Comparison of ENCODE assay signal across 12 cellular contexts in the genomic region with DNA sequence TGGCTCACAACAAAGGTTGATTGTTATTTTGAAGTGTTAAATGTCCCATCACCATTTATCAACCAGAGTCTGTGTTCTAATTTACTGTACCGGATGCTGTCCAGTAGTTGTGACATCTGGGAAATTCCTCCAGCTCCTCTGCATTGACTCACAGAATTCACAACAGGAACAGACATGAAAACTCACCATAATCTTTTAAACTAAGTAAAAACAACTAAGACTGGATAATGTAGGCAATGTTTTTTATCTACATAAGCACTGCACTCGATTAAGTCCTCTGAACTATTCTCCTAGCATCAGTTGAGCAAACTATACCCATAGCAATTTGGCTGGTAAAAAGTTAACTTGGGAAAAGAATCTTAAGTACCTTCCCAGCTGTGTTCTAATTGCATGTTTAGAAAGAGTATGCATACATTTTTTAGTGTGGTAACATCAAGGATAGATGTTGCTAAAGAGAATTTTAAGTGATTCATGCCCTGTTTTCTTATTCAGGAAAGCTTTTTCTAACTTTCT. TPM values are rescaled to one million over a fixed set of nuclear protein-coding genes. Genes with fewer than 3 reads are reported as not detected.
A peak's percentile ranks its signal among the peaks of the same experiment; 100 is the strongest.
DNase-seq lines count a peak whose midpoint lies in the region; ATAC-seq, FAIRE-seq and TF ChIP-seq lines count a peak whose summit lies in the region.
"Had no signal": no experiment of that assay in that cellular context is flagged by ENCODE, and none has a peak within 500 bp of the region (broad histone marks: within the 10 kb centered on the region; RNA-seq: fewer than 3 reads in every experiment).

No MANE protein-coding gene starts in this region.

- peak; percentile 74 for DNase-seq in GM03348 (ENCODE audit: low spot score)
- DNase-seq in SJSA1 (ENCODE audit: low read depth in 1 of 2, low spot score in 2 of 2) = peak in 1 of 2 experiments; percentile 46
- DNase-seq in epithelial cell of proximal tubule (ENCODE audit: low read depth) = peak; percentile 68
- DNase-seq in pancreas = no peak
- DNase-seq in globus pallidus (ENCODE audit: low spot score) = no peak
- no peak for DNase-seq in erythroblast (lab: John Stamatoyannopoulos, UW)
- no peak for DNase-seq in esophagus muscularis mucosa (ENCODE audit: extremely low spot score)
- DNase-seq: NCI-H2227 treated with DMSO at 0.1 percent for 48 hours, T-helper 9 cell had no signal

- 36 to 37% methylated on average over 2 of the region's 2 CpGs for WGBS in pancreas, 2 donors
- WGBS in esophagus muscularis mucosa = 48% methylated on average over 2 of the region's 2 CpGs

- FAIRE-seq in pancreas (lab: Jason Lieb, UNC) = no peak
- FAIRE-seq: G401.6 had no signal

- H3K36me3 ChIP-seq in SJSA1 (no peaks in the 10 kb centered on the region), pancreas (no peaks in the 10 kb centered on the region), esophagus muscularis mucosa (no peaks in the 10 kb centered on the region)
- H3K36me3 ChIP-seq: thoracic aorta had no signal

- H3K9me3 ChIP-seq in SJSA1 (replicated peaks) (no peaks in the 10 kb centered on the region), pancreas (no peaks in the 10 kb centered on the region), esophagus muscularis mucosa (peaks cover 0 to 4% (median 0%) of the 10 kb centered on the region in 4 donors)
- H3K9me3 ChIP-seq: thoracic aorta had no signal

- no peak for TF ChIP-seq POLR2A in erythroblast (IDR thresholded peaks at IDR 0.05; ENCODE audit: low read length)
- TF ChIP-seq POLR2A in esophagus muscularis mucosa (IDR thresholded peaks at IDR 0.05; ENCODE audit: low read depth) = no peak

- TF ChIP-seq CTCF in epithelial cell of proximal tubule (conservative IDR thresholded peaks at IDR 0.05; ENCODE audit: low read depth, low read length) (no peak), pancreas (IDR thresholded peaks at IDR 0.05) (no peak), esophagus muscularis mucosa (IDR thresholded peaks at IDR 0.05) (no peak)

- ATAC-seq in pancreas (peak in 3 of 4 donors; percentile 77 to 80 (median 78)), HG02970 (IDR thresholded peaks at IDR 0.05; ENCODE audit: low FRiP score, unreplicated experiment) (no peak)

- H3K4me1 ChIP-seq in SJSA1 (replicated peaks) (peaks cover 16% of the 10 kb centered on the region), pancreas (no peaks in the 10 kb centered on the region), esophagus muscularis mucosa (no peaks in the 10 kb centered on the region)

- H3K27ac ChIP-seq in SJSA1 (peak overlapping the region; percentile 36), pancreas (peak overlapping the region in 3 of 4 donors; percentile 41 to 76 (median 71)), esophagus muscularis mucosa (replicated peaks in 1 of 4) (peak overlapping the region in 2 of 4 donors; percentile 34 to 39)
- H3K27ac ChIP-seq: thoracic aorta had no signal

- no peaks in the 10 kb centered on the region for H3K27me3 ChIP-seq in SJSA1 (replicated peaks)
- H3K27me3 ChIP-seq in pancreas = no peaks in the 10 kb centered on the region
- H3K27me3 ChIP-seq in esophagus muscularis mucosa = no peaks in the 10 kb centered on the region

- TF ChIP-seq EP300 in esophagus muscularis mucosa (IDR thresholded peaks at IDR 0.05) = no peak

- intact Hi-C loops in pancreas (cut with DNase I) (no loop called here), esophagus muscularis mucosa (cut with DNase I) (no loop called here)

- H3K4me3 ChIP-seq in SJSA1 (no peak overlapping the region), epithelial cell of proximal tubule (ENCODE audit: low read depth, low read length) (no peak overlapping the region), pancreas (no peak overlapping the region), esophagus muscularis mucosa (no peak overlapping the region)
- H3K4me3 ChIP-seq: thoracic aorta had no signal

RNA-seq across cellular contexts. Expression of a gene that starts 42.9 kb away (rescaled TPM):
- 87.6 and 106 TPM in 2 replicates for total RNA-seq in SJSA1 (2014; rRNA removed; shearing (Covaris generic))
- 66.5 and 69.6 TPM in 2 replicates for total RNA-seq in epithelial cell of proximal tubule
- total RNA-seq in pancreas = 100 to 1,000 TPM in 1 of 6 donors, 10 to 100 TPM in 5; 54.2 to 102 (median 58.4) TPM
- polyA plus RNA-seq in pancreas = 10 to 100 TPM; 28.6 to 48.3 TPM
- total RNA-seq in esophagus muscularis mucosa = 10 to 100 TPM; 14.8 to 17.3 (median 15.9) TPM

RNA-seq across cellular contexts. Expression of a gene that starts 51.5 kb away (rescaled TPM):
- 0.89 and 8.2 TPM in 2 replicates for total RNA-seq in SJSA1 (2014; rRNA removed; shearing (Covaris generic))
- 0.72 and 1.6 TPM in 2 replicates for total RNA-seq in epithelial cell of proximal tubule
- 1 to 10 TPM in 5 of 6 donors, under 1 TPM in 1; 0.60 to 2.5 (median 1.4) TPM for total RNA-seq in pancreas
- 1 to 10 TPM; 2.0 to 6.4 TPM for polyA plus RNA-seq in pancreas
- 1 to 10 TPM in 2 of 4 donors, under 1 TPM in 2; 0.26 to 5.4 (median 2.4) TPM for total RNA-seq in esophagus muscularis mucosa

Comparison
In these comparisons a context has a peak if more than half of its experiments do, and no peak if none do; other contexts are left out.
1. DNase-seq: peak in GM03348 (single experiment) and epithelial cell of proximal tubule (single experiment); none in pancreas (0 of 6), globus pallidus (single experiment), erythroblast (0 of 2) and esophagus muscularis mucosa (single experiment).